Comparison of ENCODE assay signal across 32 cellular contexts in genomic region chr16:86735727-86736126, GRCh38.
"Had no signal": no experiment of that assay in that cellular context is flagged by ENCODE, and none has a peak within 500 bp of the region (broad histone marks: within the 10 kb centered on the region; RNA-seq: fewer than 3 reads in every experiment).

No MANE protein-coding gene starts in this region.

- H3K9me3 ChIP-seq: Peyer's patch, SJSA1, SK-N-SH had no signal

- DNase-seq: activated CD4-positive, alpha-beta memory T cell treated with anti-CD3 and anti-CD28 coated beads, Interleukin-2, amount 10 ng/mL, durations not matched to agents 7 days and 5 days; activated CD4-positive, alpha-beta T cell treated with anti-CD3 and anti-CD28 coated beads for 1 hour; activated CD4-positive, alpha-beta T cell treated with anti-CD3 and anti-CD28 coated beads for 48 hours; activated CD4-positive, CD25-positive, alpha-beta regulatory T cell; activated CD8-positive, alpha-beta memory T cell treated with anti-CD3 and anti-CD28 coated beads for 24 hours; activated CD8-positive, alpha-beta memory T cell treated with anti-CD3 and anti-CD28 coated beads, Interleukin-2, amount 10 ng/mL, durations not matched to agents 7 days and 5 days; activated CD8-positive, alpha-beta memory T cell treated with anti-CD3 and anti-CD28 coated beads, Interleukin-2, amount 50 U/mL, for 48 hours; activated effector memory CD4-positive, alpha-beta T cell treated with Interleukin-2 at 50 U/mL for 16 hours; activated naive CD4-positive, alpha-beta T cell treated with anti-CD3 and anti-CD28 coated beads, Interleukin-2, amount 10 ng/mL, durations not matched to agents 7 days and 5 days; activated naive CD8-positive, alpha-beta T cell treated with anti-CD3 and anti-CD28 coated beads, Interleukin-2, amount 50 U/mL, for 24 hours; activated T-cell treated with anti-CD3 and anti-CD28 coated beads, Interleukin-2, amount 50 U/mL, for 48 hours; anterior cingulate cortex; brain microvascular endothelial cell; central memory CD4-positive, alpha-beta T cell; KG1; MM.1S; MV-4-11; NCI-H1092; NCI-H1436 treated with DMSO at 0.1 percent for 48 hours; NCI-H1694 treated with DMSO at 0.1 percent for 48 hours; NCI-H2029; NCI-H226; NCI-H446 treated with DMSO at 0.1 percent for 48 hours; NCI-H524; NK-92 treated with Interleukin-12 subunit alpha and Interleukin-12 subunit beta, amount 100 ng/mL, for 24 hours; PC-3; Peyer's patch; RPMI8226; SHP77 treated with DMSO at 0.1 percent for 48 hours; SK-N-SH had no signal

- ATAC-seq: activated CD8-positive, alpha-beta memory T cell treated with anti-CD3 and anti-CD28 coated beads, Interleukin-2, amount 10 ng/mL, durations not matched to agents 7 days and 5 days; activated naive CD8-positive, alpha-beta T cell treated with anti-CD3 and anti-CD28 coated beads, Interleukin-2, amount 50 U/mL, for 24 hours; PC-3 had no signal

- H3K4me3 ChIP-seq: Peyer's patch, SJSA1 had no signal

- H3K36me3 ChIP-seq: brain microvascular endothelial cell, Peyer's patch, SJSA1 had no signal

- H3K27ac ChIP-seq: brain microvascular endothelial cell, Peyer's patch, SJSA1, VCaP had no signal

- H3K4me1 ChIP-seq: Peyer's patch had no signal

- H3K9ac ChIP-seq: SK-N-SH had no signal

- H3K27me3 ChIP-seq: brain microvascular endothelial cell, Peyer's patch, SJSA1 had no signal
